Comparison of ENCODE assay signal across 20 cellular contexts in genomic region chr2:179877601-179878364, GRCh38. TPM values are rescaled to one million over a fixed set of nuclear protein-coding genes. Genes with fewer than 3 reads are reported as not detected.
"Had no signal": no experiment of that assay in that cellular context is flagged by ENCODE, and none has a peak within 500 bp of the region (broad histone marks: within the 10 kb centered on the region; RNA-seq: fewer than 3 reads in every experiment).

No MANE protein-coding gene starts in this region.

- ATAC-seq: left colon; left ventricle myocardium superior; naive thymus-derived CD8-positive, alpha-beta T cell; sciatic nerve had no signal

- H3K79me2 ChIP-seq: hepatocyte had no signal

- H3K36me3 Mint-ChIP-seq: naive thymus-derived CD8-positive, alpha-beta T cell had no signal

- H3K4me1 Mint-ChIP-seq: naive thymus-derived CD8-positive, alpha-beta T cell had no signal

- H3K4me3 ChIP-seq: coronary artery, hepatocyte, stomach, thoracic aorta had no signal

- DNase-seq: effector CD4-positive, alpha-beta T cell; foreskin melanocyte; head of caudate nucleus; left colon; left ventricle myocardium superior; naive thymus-derived CD8-positive, alpha-beta T cell; stimulated activated CD4-positive, alpha-beta T cell treated with anti-CD3 and anti-CD28 coated beads, Interleukin-12 subunit alpha, Interleukin-12 subunit beta, amount 100 ng/mL, for 4 hours; stimulated activated naive CD4-positive, alpha-beta T cell; stomach; substantia nigra; trophoblast cell had no signal

- H3K4me3 Mint-ChIP-seq: naive thymus-derived CD8-positive, alpha-beta T cell had no signal

- H3K9me3 Mint-ChIP-seq: naive thymus-derived CD8-positive, alpha-beta T cell had no signal

- H3K4me1 ChIP-seq: stomach had no signal

- H3K27ac ChIP-seq: coronary artery, hepatocyte, neutrophil, stomach, thoracic aorta had no signal

- H3K4me2 ChIP-seq: hepatocyte had no signal

- H3K36me3 ChIP-seq: neutrophil, stomach, thoracic aorta had no signal

- H3K9me3 ChIP-seq: neutrophil, stomach, thoracic aorta had no signal

- H3K27me3 ChIP-seq: hepatocyte, neutrophil, stomach had no signal

- H3K27ac Mint-ChIP-seq: naive thymus-derived CD8-positive, alpha-beta T cell had no signal

RNA-seq across cellular contexts. Expression of gene ZNF385B, which starts 16.4 kb away (rescaled TPM):
- total RNA-seq: dermis microvascular lymphatic vessel endothelial cell; lung microvascular endothelial cell; mononuclear cell; naive thymus-derived CD8-positive, alpha-beta T cell; pulmonary artery endothelial cell had no signal
- polyA plus RNA-seq: naive thymus-derived CD8-positive, alpha-beta T cell had no signal
